In the genomic region with DNA sequence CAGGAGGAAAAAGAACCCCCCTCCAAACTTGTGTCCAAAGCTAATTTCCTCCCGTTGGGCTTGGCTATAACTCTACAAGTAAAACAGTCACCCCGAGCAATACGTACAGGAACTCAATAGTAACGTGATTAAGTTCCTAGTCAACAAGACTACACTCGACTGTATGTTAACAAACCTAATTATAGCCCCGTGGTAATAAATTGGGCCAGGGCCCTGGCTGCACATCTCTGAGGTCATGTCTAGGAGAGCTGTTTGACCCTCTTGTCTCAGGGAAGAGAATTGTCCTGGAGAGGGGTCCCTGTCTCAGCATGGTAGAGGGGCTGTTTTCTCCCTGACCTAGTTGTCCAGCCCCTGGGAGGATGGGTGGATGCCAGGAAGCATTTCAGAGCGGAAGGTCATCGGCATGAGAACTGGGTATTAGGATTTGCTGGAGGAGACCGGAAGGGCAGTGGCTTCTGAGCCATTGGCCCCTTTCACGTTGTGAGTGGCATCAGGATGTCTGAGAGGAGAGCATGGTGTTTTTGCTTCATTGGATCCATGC, we compare ENCODE assay signal across 12 cellular contexts.
DNase-seq lines count a peak whose midpoint lies in the region; ATAC-seq, FAIRE-seq and TF ChIP-seq lines count a peak whose summit lies in the region.
"Had no signal": no experiment of that assay in that cellular context is flagged by ENCODE, and none has a peak within 500 bp of the region (broad histone marks: within the 10 kb centered on the region; RNA-seq: fewer than 3 reads in every experiment).

No MANE protein-coding gene starts in this region.

- RAD21 ChIA-PET in GM12878 (lab: Charles Lee; ENCODE audit: unreplicated experiment): interaction anchor here (1.5 kb wide), 1 partner anchor 791 kb away, joined by 4 read pairs; no protein-coding TSS in a partner anchor

- no peaks in the 10 kb centered on the region for H3K27me3 ChIP-seq in KMS-11 (ENCODE audit: insufficient read depth, low read depth)
- H3K27me3 ChIP-seq in GM12878 (replicated peaks in 1 of 2; ENCODE audit: control insufficient read depth in 2 of 2, insufficient read depth in 2 of 2, low read length in 1 of 2): peaks cover 3 to 7% of the 10 kb centered on the region in 2 experiments; a peak in 3 of 4 replicates
- no peaks in the 10 kb centered on the region for H3K27me3 ChIP-seq in smooth muscle cell (ENCODE audit: low read depth)

- FAIRE-seq in GM12878 (lab: Jason Lieb, UNC): no peak

- H3K9ac ChIP-seq in KMS-11: no peak overlapping the region
- no peak overlapping the region for H3K9ac ChIP-seq in GM12878 (ENCODE audit: control insufficient read depth, insufficient read depth, low read length)
- peak overlapping the region; percentile 70 for H3K9ac ChIP-seq in smooth muscle cell (ENCODE audit: low read depth)

- CTCF ChIA-PET in GM12878 (lab: Yijun Ruan, JAX): interaction anchor here (0.7 to 1.3 kb wide), 4 partner anchors 12 to 1521 kb away, joined by 3 read pairs; no protein-coding TSS in a partner anchor

- no peak overlapping the region for H3K4me3 Mint-ChIP-seq in activated T-cell treated with anti-CD3 and anti-CD28 coated beads, Interleukin-2, amount 50 U/mL, for 4 hours
- H3K4me3 Mint-ChIP-seq in immature natural killer cell: no peak overlapping the region
- H3K4me3 Mint-ChIP-seq: activated T-cell treated with anti-CD3 and anti-CD28 coated beads, Interleukin-2, amount 50 U/mL, for 24 hours had no signal

- TF ChIP-seq POLR2A in GM12878 (IDR thresholded peaks at IDR 0.05; ENCODE audit: low read depth, low read length): no peak

- ATAC-seq in GM12878: peak; percentile 5; the same call in 2 of the 3 replicates
- ATAC-seq in left lobe of liver: no peak
- no peak for ATAC-seq in activated T-cell treated with anti-CD3 and anti-CD28 coated beads, Interleukin-2, amount 50 U/mL, for 4 hours

- no peak overlapping the region for H3K27ac Mint-ChIP-seq in immature natural killer cell
- H3K27ac Mint-ChIP-seq: activated T-cell treated with anti-CD3 and anti-CD28 coated beads, Interleukin-2, amount 50 U/mL, for 24 hours had no signal

- H4K20me1 ChIP-seq in KMS-11 (ENCODE audit: insufficient read depth) (no peaks in the 10 kb centered on the region), GM12878 (ENCODE audit: control insufficient read depth, insufficient read depth) (no peaks in the 10 kb centered on the region), smooth muscle cell (ENCODE audit: low read depth) (no peaks in the 10 kb centered on the region)

- H3K4me1 ChIP-seq in KMS-11 (ENCODE audit: low read depth, poor library complexity, severe bottlenecking) (peaks cover 7% of the 10 kb centered on the region), GM12878 (ENCODE audit: control insufficient read depth, insufficient read depth, low read length) (no peaks in the 10 kb centered on the region), smooth muscle cell (ENCODE audit: low read depth) (peaks cover 13% of the 10 kb centered on the region)

- H3K9me3 ChIP-seq in GM12878 (replicated peaks; ENCODE audit: control insufficient read depth, insufficient read depth, low read length): no peaks in the 10 kb centered on the region; the same call in 2 of the 3 replicates
- H3K9me3 ChIP-seq in smooth muscle cell (replicated peaks; ENCODE audit: low read depth): no peaks in the 10 kb centered on the region
- H3K9me3 ChIP-seq: mucosa of descending colon had no signal

- TF ChIP-seq EP300 in GM12878 (IDR thresholded peaks at IDR 0.05; ENCODE audit: borderline replicate concordance in 1 of 2, control insufficient read depth in 1 of 2, low read depth in 2 of 2, low read length in 2 of 2): no peak

- H3K79me2 ChIP-seq in KMS-11 (ENCODE audit: insufficient read depth, low read depth) (no peaks in the 10 kb centered on the region), GM12878 (ENCODE audit: control insufficient read depth, insufficient read depth, low read length) (no peaks in the 10 kb centered on the region), smooth muscle cell (ENCODE audit: low read depth) (no peaks in the 10 kb centered on the region)

- H3F3A ChIP-seq in smooth muscle cell (ENCODE audit: low read depth): peaks cover 13% of the 10 kb centered on the region

- BruUV-seq in GM12878 (replicated peaks; lab: Mats Ljungman, UMichigan): no TSS peak

- 46% methylated on average over 10 of the region's 10 CpGs for WGBS in GM12878 (ENCODE audit: insufficient coverage, insufficient replicate concordance, low lambda C conversion rate, missing lambda C conversion rate)
- 60% methylated on average over 10 of the region's 10 CpGs for WGBS in smooth muscle cell (ENCODE audit: low lambda C conversion rate)

- peaks cover 11% of the 10 kb centered on the region for H3K27me3 Mint-ChIP-seq in activated T-cell treated with anti-CD3 and anti-CD28 coated beads, Interleukin-2, amount 50 U/mL, for 4 hours (ENCODE audit: low read depth)
- H3K27me3 Mint-ChIP-seq in immature natural killer cell (ENCODE audit: low read depth in 3 of 3): peaks cover 1 to 8% (median 4%) of the 10 kb centered on the region in 3 donors

- no peak for TF ChIP-seq RAD21 in GM12878 (IDR thresholded peaks at IDR 0.05; ENCODE audit: insufficient read depth, low read depth, low read length)

- H3K36me3 ChIP-seq in KMS-11 (ENCODE audit: insufficient read depth) (no peaks in the 10 kb centered on the region), GM12878 (ENCODE audit: control insufficient read depth in 2 of 2, insufficient read depth in 2 of 2, low read length in 1 of 2) (no peaks in the 10 kb centered on the region), smooth muscle cell (ENCODE audit: low read depth) (no peaks in the 10 kb centered on the region)

- H3K4me3 ChIP-seq in KMS-11 (IDR thresholded peaks at IDR 0.05; ENCODE audit: insufficient read depth, low read depth, low read length) (no peak overlapping the region), GM12878 (no peak overlapping the region), smooth muscle cell (no peak overlapping the region)
- H3K4me3 ChIP-seq: mucosa of descending colon had no signal

- peak overlapping the region; percentile 33; the same call in 1 of the 2 replicates for H3K27ac ChIP-seq in KMS-11
- no peak overlapping the region for H3K27ac ChIP-seq in GM12878 (ENCODE audit: control insufficient read depth, insufficient read depth)
- H3K27ac ChIP-seq in smooth muscle cell (ENCODE audit: low read depth): no peak overlapping the region

- DNase-seq in GM12878 (ENCODE audit: low read depth, low spot score): no peak
- DNase-seq in left lobe of liver (ENCODE audit: low spot score): peak; percentile 44
- no peak for DNase-seq in smooth muscle cell (lab: John Stamatoyannopoulos, UW; ENCODE audit: unreplicated experiment)
- no peak for DNase-seq in activated T-cell treated with anti-CD3 and anti-CD28 coated beads, Interleukin-2, amount 50 U/mL, for 4 hours
- no peak for DNase-seq in immature natural killer cell
- no peak for DNase-seq in cerebellar nuclear complex (lab: John Stamatoyannopoulos, UW)
- DNase-seq in activated T-cell treated with anti-CD3 and anti-CD28 coated beads, Interleukin-2, amount 50 U/mL, for 48 hours: no peak
- DNase-seq: activated T-cell treated with anti-CD3 and anti-CD28 coated beads, Interleukin-2, amount 50 U/mL, for 24 hours; DMS153; NCI-H146 had no signal

- intact Hi-C loops in GM12878 (cut with micrococcal nuclease; ENCODE audit: unreplicated experiment): no loop called here

- SMC1A ChIA-PET in GM12878 (lab: Charles Lee; ENCODE audit: uncharacterized antibody, unreplicated experiment): interaction anchor here (0.8 to 1.3 kb wide), 2 partner anchors 12 to 741 kb away, joined by 3 to 4 read pairs; no protein-coding TSS in a partner anchor

- peaks cover 4% of the 10 kb centered on the region for H3K4me1 Mint-ChIP-seq in activated T-cell treated with anti-CD3 and anti-CD28 coated beads, Interleukin-2, amount 50 U/mL, for 4 hours (ENCODE audit: low read depth)
- peaks cover 7% of the 10 kb centered on the region in 2 donors for H3K4me1 Mint-ChIP-seq in immature natural killer cell

- H3K4me2 ChIP-seq in KMS-11 (peak overlapping the region; percentile 94), GM12878 (ENCODE audit: control insufficient read depth, insufficient read depth) (peak overlapping the region; percentile 93; the same call in 1 of the 2 replicates), smooth muscle cell (peak overlapping the region; percentile 90)

- TF ChIP-seq CTCF in KMS-11 (conservative IDR thresholded peaks at IDR 0.05; ENCODE audit: low read depth, low read length) (no peak), GM12878 (IDR thresholded peaks at IDR 0.05 in 2 of 3, conservative IDR thresholded peaks at IDR 0.05 in 1 of 3; ENCODE audit: control insufficient read depth in 2 of 3, extremely low read depth in 1 of 3, insufficient read depth in 1 of 3, low read depth in 3 of 3, low read length in 3 of 3) (no peak), smooth muscle cell (IDR thresholded peaks at IDR 0.05; ENCODE audit: borderline replicate concordance, insufficient read depth, poor library complexity, severe bottlenecking) (no peak)

- H3K36me3 Mint-ChIP-seq in activated T-cell treated with anti-CD3 and anti-CD28 coated beads, Interleukin-2, amount 50 U/mL, for 4 hours (ENCODE audit: insufficient read depth): no peaks in the 10 kb centered on the region
- H3K36me3 Mint-ChIP-seq in immature natural killer cell: no peaks in the 10 kb centered on the region

- in situ Hi-C loops in GM12878 (cut with MboI): no loop called here

- POLR2A ChIA-PET in GM12878 (lab: Charles Lee): no interaction called here

- no peaks in the 10 kb centered on the region for H3K9me3 Mint-ChIP-seq in activated T-cell treated with anti-CD3 and anti-CD28 coated beads, Interleukin-2, amount 50 U/mL, for 4 hours
- H3K9me3 Mint-ChIP-seq in immature natural killer cell: no peaks in the 10 kb centered on the region

- H2AFZ ChIP-seq in KMS-11 (ENCODE audit: low read depth) (peak overlapping the region; percentile 100), GM12878 (ENCODE audit: control insufficient read depth, low read depth, low read length) (peak overlapping the region; percentile 76; the same call in 1 of the 2 replicates), smooth muscle cell (ENCODE audit: low read depth) (peak overlapping the region; percentile 90)

TF ChIP-seq in GM12878, 131 proteins besides CTCF, POLR2A, EP300 and RAD21 (continues in another document):
- TF ChIP-seq KDM1A (IDR thresholded peaks at IDR 0.05; ENCODE audit: borderline replicate concordance) (no peak), ESRRA (IDR thresholded peaks at IDR 0.05; ENCODE audit: low read length) (no peak), IKZF1 (conservative IDR thresholded peaks at IDR 0.05) (no peak)
